ENCODE assay signal across 1 cellular context in genomic region chr1:156246762-156247459, GRCh38.
TF ChIP-seq lines count a peak whose summit lies in the region.

No MANE protein-coding gene starts in this region.

TF ChIP-seq in GM12878, 131 proteins besides CTCF, POLR2A, EP300 and RAD21:
- TF ChIP-seq BCL3 (IDR thresholded peaks at IDR 0.05; ENCODE audit: borderline replicate concordance, insufficient read depth, low read depth, low read length, poor library complexity, severe bottlenecking) (peak; percentile 15), MTA3 (IDR thresholded peaks at IDR 0.05; ENCODE audit: borderline replicate concordance, low read length) (0 out of 2 replicates have a peak, but pooled peaks have one; percentile 25), EGR1 (IDR thresholded peaks at IDR 0.05; ENCODE audit: borderline replicate concordance in 1 of 2, low read depth in 2 of 2, low read length in 2 of 2) (no peak)
TF ChIP-seq in GM12878: peak in this region for 2.
